In genomic region chr4:2461246-2461960, GRCh38 we compare ENCODE assay signal across 15 cellular contexts. TPM values are rescaled to one million over a fixed set of nuclear protein-coding genes. Genes with fewer than 3 reads are reported as not detected.
DNase-seq lines count a peak whose midpoint lies in the region; ATAC-seq and TF ChIP-seq lines count a peak whose summit lies in the region.
"Had no signal": no experiment of that assay in that cellular context is flagged by ENCODE, and none has a peak within 500 bp of the region (broad histone marks: within the 10 kb centered on the region; RNA-seq: fewer than 3 reads in every experiment).

No MANE protein-coding gene starts in this region.

- H3K36me3 ChIP-seq in endodermal cell (ENCODE audit: control insufficient read depth, insufficient read depth, low read length) (no peaks in the 10 kb centered on the region), osteoblast (ENCODE audit: insufficient read depth, low read length) (no peaks in the 10 kb centered on the region)
- H3K36me3 ChIP-seq: transverse colon had no signal

- WGBS in endodermal cell (ENCODE audit: insufficient coverage in 1 of 2, insufficient read length in 1 of 2), 2 experiments = 88% methylated on average over 8 to 15 of the region's 15 CpGs

- intact Hi-C loops in activated CD4-positive, alpha-beta T cell treated with anti-CD3 and anti-CD28 coated beads for 36 hours (cut with DNase I, micrococcal nuclease) = no loop called here

- H3K27me3 Mint-ChIP-seq in activated CD4-positive, alpha-beta T cell treated with anti-CD3 and anti-CD28 coated beads for 36 hours = peaks cover 3% of the 10 kb centered on the region
- H3K27me3 Mint-ChIP-seq in IgD-negative memory B cell (no peaks in the 10 kb centered on the region), endodermal cell (ENCODE audit: insufficient read depth) (peaks cover 22% of the 10 kb centered on the region)

- H3K4me3 ChIP-seq in endodermal cell (ENCODE audit: low read length) = no peak overlapping the region
- no peak overlapping the region for H3K4me3 ChIP-seq in osteoblast (ENCODE audit: insufficient read depth, low read length)

- no peak overlapping the region for H3K4me2 ChIP-seq in osteoblast (ENCODE audit: insufficient read depth, low read length)

- H3K9me3 Mint-ChIP-seq in activated CD4-positive, alpha-beta T cell treated with anti-CD3 and anti-CD28 coated beads for 36 hours (ENCODE audit: low read depth) = no peaks in the 10 kb centered on the region
- no peaks in the 10 kb centered on the region for H3K9me3 Mint-ChIP-seq in IgD-negative memory B cell
- no peaks in the 10 kb centered on the region for H3K9me3 Mint-ChIP-seq in endodermal cell

- no peaks in the 10 kb centered on the region for H3K36me3 Mint-ChIP-seq in activated CD4-positive, alpha-beta T cell treated with anti-CD3 and anti-CD28 coated beads for 36 hours (ENCODE audit: low read depth)
- H3K36me3 Mint-ChIP-seq in IgD-negative memory B cell (no peaks in the 10 kb centered on the region), endodermal cell (ENCODE audit: low read depth) (no peaks in the 10 kb centered on the region)

- no peak overlapping the region for H3K9ac ChIP-seq in endodermal cell (ENCODE audit: extremely low read depth, low read length, poor library complexity, severe bottlenecking)

- CTCF ChIA-PET in activated CD4-positive, alpha-beta T cell treated with anti-CD3 and anti-CD28 coated beads for 36 hours (lab: Charles Lee) = interaction anchor here (0.6 to 3.6 kb wide), 6 partner anchors 8 to 284 kb away, joined by 3 to 17 read pairs (median 3); no protein-coding TSS in a partner anchor

- H3K27ac Mint-ChIP-seq in activated CD4-positive, alpha-beta T cell treated with anti-CD3 and anti-CD28 coated beads for 36 hours = no peak overlapping the region
- peak overlapping the region in 1 of 3 donors; percentile 50 for H3K27ac Mint-ChIP-seq in IgD-negative memory B cell
- H3K27ac Mint-ChIP-seq in endodermal cell = no peak overlapping the region

- no peaks in the 10 kb centered on the region for H3K9me3 ChIP-seq in endodermal cell (ENCODE audit: control insufficient read depth, low read length)
- H3K9me3 ChIP-seq in osteoblast (ENCODE audit: low read depth, low read length) = no peaks in the 10 kb centered on the region
- H3K9me3 ChIP-seq: transverse colon had no signal

- no peak for DNase-seq in activated CD4-positive, alpha-beta T cell treated with anti-CD3 and anti-CD28 coated beads for 36 hours
- DNase-seq in activated CD4-positive, alpha-beta T cell treated with anti-CD3 and anti-CD28 coated beads for 4 hours = no peak
- no peak for DNase-seq in endodermal cell
- peak; percentile 87 for DNase-seq in osteoblast (ENCODE audit: insufficient read length, low spot score, missing footprints)
- no peak for DNase-seq in amygdala (lab: John Stamatoyannopoulos, UW)
- no peak for DNase-seq in DMS 273 treated with DMSO at 0.1 percent for 48 hours (lab: John Stamatoyannopoulos, UW)
- DNase-seq: left cardiac atrium; NCI-H1417 treated with DMSO at 0.1 percent for 48 hours; RPMI8226; stimulated activated CD4-positive, alpha-beta T cell treated with anti-CD3 and anti-CD28 coated beads, Interleukin-12 subunit alpha, Interleukin-12 subunit beta, amount 100 ng/mL, for 4 hours; T-helper 9 cell; transverse colon had no signal

- no peak for TF ChIP-seq CTCF in endodermal cell (conservative IDR thresholded peaks at IDR 0.05)
- no peak for TF ChIP-seq CTCF in osteoblast (IDR thresholded peaks at IDR 0.05; ENCODE audit: extremely low read depth, low read depth, low read length)

- no peaks in the 10 kb centered on the region for H4K20me1 ChIP-seq in osteoblast (ENCODE audit: insufficient read depth, low read length)

- peaks cover 19% of the 10 kb centered on the region for H3K27me3 ChIP-seq in endodermal cell (ENCODE audit: control insufficient read depth, insufficient read depth, low read length, poor library complexity, severe bottlenecking)
- H3K27me3 ChIP-seq in osteoblast (ENCODE audit: insufficient read depth, low read length) = no peaks in the 10 kb centered on the region
- H3K27me3 ChIP-seq: transverse colon had no signal

- H2AFZ ChIP-seq in osteoblast (ENCODE audit: low read length) = no peak overlapping the region

- no peaks in the 10 kb centered on the region for H3K4me1 ChIP-seq in endodermal cell (ENCODE audit: control insufficient read depth, insufficient read depth, low read length)
- H3K4me1 ChIP-seq in osteoblast (ENCODE audit: insufficient read depth, low read length) = no peaks in the 10 kb centered on the region

- POLR2A ChIA-PET in activated CD4-positive, alpha-beta T cell treated with anti-CD3 and anti-CD28 coated beads for 36 hours (lab: Charles Lee) = interaction anchor here (0.6 kb wide), 1 partner anchor 11 kb away, joined by 4 read pairs; no protein-coding TSS in a partner anchor

- H3K79me2 ChIP-seq in osteoblast (ENCODE audit: insufficient read depth, low read length) = no peaks in the 10 kb centered on the region

- ATAC-seq in activated CD4-positive, alpha-beta T cell treated with anti-CD3 and anti-CD28 coated beads for 36 hours = no peak
- no peak for ATAC-seq in GM21447 (IDR thresholded peaks at IDR 0.05; ENCODE audit: unreplicated experiment)

- no peak overlapping the region for H3K27ac ChIP-seq in endodermal cell (ENCODE audit: low read depth, low read length)
- H3K27ac ChIP-seq in osteoblast (ENCODE audit: low read depth, low read length) = no peak overlapping the region

- peak overlapping the region; percentile 68 for H3K4me3 Mint-ChIP-seq in activated CD4-positive, alpha-beta T cell treated with anti-CD3 and anti-CD28 coated beads for 36 hours
- peak overlapping the region; percentile 58 to 92 (median 82) for H3K4me3 Mint-ChIP-seq in IgD-negative memory B cell
- H3K4me3 Mint-ChIP-seq in endodermal cell = peak overlapping the region; percentile 54

- peaks cover 7% of the 10 kb centered on the region for H3K4me1 Mint-ChIP-seq in activated CD4-positive, alpha-beta T cell treated with anti-CD3 and anti-CD28 coated beads for 36 hours
- H3K4me1 Mint-ChIP-seq in IgD-negative memory B cell (peaks cover 0 to 7% (median 5%) of the 10 kb centered on the region in 3 donors), endodermal cell (peaks cover 7% of the 10 kb centered on the region)

RNA-seq across cellular contexts. Expression of gene RNF4, which starts 7.5 kb away (rescaled TPM):
- total RNA-seq in activated CD4-positive, alpha-beta T cell treated with anti-CD3 and anti-CD28 coated beads for 36 hours = 10 to 100 TPM; 87.5 to 94.1 TPM
- 94.0 TPM for polyA plus RNA-seq in IgD-negative memory B cell
- total RNA-seq in endodermal cell = 10 to 100 TPM; 73.2 to 93.6 TPM
- polyA plus RNA-seq in endodermal cell (2013, experiment 1 of 2) = 68.6 TPM
- 67.6 TPM for polyA plus RNA-seq in endodermal cell (2013, experiment 2 of 2)
- total RNA-seq in osteoblast = 68.8 and 76.0 TPM in 2 replicates

RNA-seq across cellular contexts. Expression of gene CFAP99, which starts 42.6 kb away (rescaled TPM):
- total RNA-seq in activated CD4-positive, alpha-beta T cell treated with anti-CD3 and anti-CD28 coated beads for 36 hours = under 1 TPM in 1 of 2 experiments, not detected in 1; 0.05 TPM
- not detected for polyA plus RNA-seq in IgD-negative memory B cell
- not detected for total RNA-seq in endodermal cell
- not detected for polyA plus RNA-seq in endodermal cell (2013, experiment 1 of 2)
- polyA plus RNA-seq in endodermal cell (2013, experiment 2 of 2) = not detected
- total RNA-seq in osteoblast = under 0.01 TPM in 2 replicates
- total RNA-seq: A172, left cardiac atrium had no signal

RNA-seq across cellular contexts. Expression of gene ZFYVE28, which starts 43.0 kb away (rescaled TPM):
- 1 to 10 TPM; 8.7 to 9.3 TPM for total RNA-seq in activated CD4-positive, alpha-beta T cell treated with anti-CD3 and anti-CD28 coated beads for 36 hours
- polyA plus RNA-seq in IgD-negative memory B cell = 1.0 TPM
- 1 to 10 TPM in 1 of 2 donors, under 1 TPM in 1; 0.73 to 1.6 TPM for total RNA-seq in endodermal cell
- 0.32 TPM for polyA plus RNA-seq in endodermal cell (2013, experiment 1 of 2)
- 0.29 TPM for polyA plus RNA-seq in endodermal cell (2013, experiment 2 of 2)
- total RNA-seq in osteoblast = 9.7 and 10.5 TPM in 2 replicates
